Comparison of ENCODE assay signal across 8 cellular contexts in genomic region chr15:80404057-80404718, GRCh38. TPM values are rescaled to one million over a fixed set of nuclear protein-coding genes. Genes with fewer than 3 reads are reported as not detected.
A peak's percentile ranks its signal among the peaks of the same experiment; 100 is the strongest.
DNase-seq lines count a peak whose midpoint lies in the region; ATAC-seq, FAIRE-seq and TF ChIP-seq lines count a peak whose summit lies in the region.

TSS of gene ARNT2 (plus strand) at chr15:80404382. CDS start at chr15:80404516, 134 bp downstream.

- peak within 1 kb of the TSS; percentile 71 for H3K4me3 ChIP-seq in HUES64 (ENCODE audit: low read length)
- H3K4me3 ChIP-seq in astrocyte (ENCODE audit: insufficient read depth, low read depth, low read length), result peak within 1 kb of the TSS; percentile 54
- H3K4me3 ChIP-seq in iPS-15b (ENCODE audit: low read depth, low read length), result peak within 1 kb of the TSS; percentile 70
- H3K4me3 ChIP-seq in smooth muscle cell, result peak within 1 kb of the TSS; percentile 52

- no peaks in the 10 kb centered on the region for H3K36me3 Mint-ChIP-seq in astrocyte (ENCODE audit: low read depth, unreplicated experiment)

- no peaks in the 10 kb centered on the region for H3K9me3 Mint-ChIP-seq in astrocyte (ENCODE audit: unreplicated experiment)

- H4K20me1 ChIP-seq in astrocyte (ENCODE audit: insufficient read depth, low read length), result no peaks in the 10 kb centered on the region
- H4K20me1 ChIP-seq in smooth muscle cell (ENCODE audit: low read depth), result no peaks in the 10 kb centered on the region

- under 1% methylated on average over 97 of the region's 97 CpGs for WGBS in HUES64
- WGBS in smooth muscle cell (ENCODE audit: low lambda C conversion rate), result 1% methylated on average over 47 of the region's 97 CpGs

- H3K79me2 ChIP-seq in astrocyte (ENCODE audit: insufficient read depth, low read length), result peaks cover 12% of the 10 kb centered on the region
- no peaks in the 10 kb centered on the region for H3K79me2 ChIP-seq in smooth muscle cell (ENCODE audit: low read depth)

- peak within 1 kb of the TSS; percentile 41 for H3K27ac Mint-ChIP-seq in astrocyte (ENCODE audit: unreplicated experiment)

- H3K27me3 ChIP-seq in HUES64 (ENCODE audit: insufficient read depth, low read length) (peaks cover 38% of the 10 kb centered on the region), astrocyte (ENCODE audit: insufficient read depth, low read length) (no peaks in the 10 kb centered on the region), iPS-15b (ENCODE audit: control insufficient read depth, insufficient read depth, low read length) (peaks cover 35% of the 10 kb centered on the region), smooth muscle cell (ENCODE audit: low read depth) (peaks cover 85% of the 10 kb centered on the region)

- peak within 1 kb of the TSS; percentile 82 for H2AFZ ChIP-seq in astrocyte (ENCODE audit: low read depth, low read length)
- no peak within 1 kb of the TSS for H2AFZ ChIP-seq in smooth muscle cell (ENCODE audit: low read depth)

- peak; percentile 66 for DNase-seq in Ammon's horn (ENCODE audit: low spot score)
- DNase-seq in astrocyte (ENCODE audit: low read depth), result no peak
- DNase-seq in smooth muscle cell (lab: John Stamatoyannopoulos, UW; ENCODE audit: unreplicated experiment), result no peak
- no peak for DNase-seq in HPDE6-E6E7 (ENCODE audit: extremely low spot score)
- DNase-seq in epidermal melanocyte (ENCODE audit: insufficient read length, low spot score), result no peak

- no peaks in the 10 kb centered on the region for H3K36me3 ChIP-seq in HUES64 (ENCODE audit: insufficient read depth, low read length)
- no peaks in the 10 kb centered on the region for H3K36me3 ChIP-seq in astrocyte (ENCODE audit: insufficient read depth, low read length)
- H3K36me3 ChIP-seq in iPS-15b (ENCODE audit: control insufficient read depth, insufficient read depth, low read length), result no peaks in the 10 kb centered on the region
- no peaks in the 10 kb centered on the region for H3K36me3 ChIP-seq in smooth muscle cell (ENCODE audit: low read depth)

- H3K4me3 Mint-ChIP-seq in astrocyte (ENCODE audit: unreplicated experiment), result peak within 1 kb of the TSS; percentile 83

- H3F3A ChIP-seq in smooth muscle cell (ENCODE audit: low read depth), result no peaks in the 10 kb centered on the region

- peak within 1 kb of the TSS; percentile 92 for H3K9ac ChIP-seq in HUES64 (ENCODE audit: low read depth, low read length)
- peak within 1 kb of the TSS; percentile 77 for H3K9ac ChIP-seq in astrocyte (ENCODE audit: low read length)
- peak within 1 kb of the TSS; percentile 87 for H3K9ac ChIP-seq in iPS-15b (ENCODE audit: low read depth, low read length)
- no peak within 1 kb of the TSS for H3K9ac ChIP-seq in smooth muscle cell (ENCODE audit: low read depth)

- TF ChIP-seq CTCF in astrocyte (IDR thresholded peaks at IDR 0.05; ENCODE audit: insufficient read depth, low read depth, low read length) (no peak), smooth muscle cell (IDR thresholded peaks at IDR 0.05; ENCODE audit: borderline replicate concordance, insufficient read depth, poor library complexity, severe bottlenecking) (no peak)

- ATAC-seq in GM18519 (IDR thresholded peaks at IDR 0.05; ENCODE audit: low FRiP score, unreplicated experiment), result no peak

- H3K27ac ChIP-seq in HUES64 (ENCODE audit: low read depth, low read length) (no peak within 1 kb of the TSS), astrocyte (ENCODE audit: low read depth, low read length) (no peak within 1 kb of the TSS), smooth muscle cell (ENCODE audit: low read depth) (no peak within 1 kb of the TSS)

- peaks cover 3% of the 10 kb centered on the region for H3K4me1 Mint-ChIP-seq in astrocyte (ENCODE audit: low read depth, unreplicated experiment)

- H3K4me2 ChIP-seq in astrocyte (ENCODE audit: low read length), result peak within 1 kb of the TSS; percentile 84
- H3K4me2 ChIP-seq in smooth muscle cell, result peak within 1 kb of the TSS; percentile 84

- H3K9me3 ChIP-seq in HUES64 (ENCODE audit: insufficient read depth, low read depth, low read length), result no peaks in the 10 kb centered on the region
- no peaks in the 10 kb centered on the region for H3K9me3 ChIP-seq in astrocyte (ENCODE audit: insufficient read depth, low read depth, low read length)
- no peaks in the 10 kb centered on the region for H3K9me3 ChIP-seq in iPS-15b (ENCODE audit: control insufficient read depth, insufficient read depth, low read length)
- H3K9me3 ChIP-seq in smooth muscle cell (replicated peaks; ENCODE audit: low read depth), result no peaks in the 10 kb centered on the region

- no peak for FAIRE-seq in astrocyte (lab: Jason Lieb, UNC)

- peaks cover 25% of the 10 kb centered on the region for H3K27me3 Mint-ChIP-seq in astrocyte (ENCODE audit: low read depth, unreplicated experiment)

- H3K4me1 ChIP-seq in HUES64 (ENCODE audit: insufficient read depth, low read length) (peaks cover 7% of the 10 kb centered on the region; the same call in 1 of the 2 replicates), astrocyte (ENCODE audit: insufficient read depth, low read length) (peaks cover 7% of the 10 kb centered on the region), iPS-15b (ENCODE audit: control insufficient read depth, insufficient read depth, low read length) (peaks cover 2% of the 10 kb centered on the region), smooth muscle cell (ENCODE audit: low read depth) (no peaks in the 10 kb centered on the region)

RNA-seq across cellular contexts. Expression of gene ARNT2, which starts in this region (rescaled TPM):
- polyA plus RNA-seq in HUES64 (2013, experiment 1 of 2), result 8.4 TPM
- polyA plus RNA-seq in HUES64 (2013, experiment 2 of 2), result 10.1 TPM
- 2.7 and 3.5 TPM in 2 replicates for total RNA-seq in astrocyte
- total RNA-seq in smooth muscle cell, result 0.67 and 2.8 TPM in 2 replicates
- polyA plus RNA-seq in smooth muscle cell, result 0.27 and 0.55 TPM in 2 replicates
